1 cellular context compared by ENCODE assay signal in genomic region chr1:25572107-25572506, GRCh38.
TF ChIP-seq lines count a peak whose summit lies in the region.

No MANE protein-coding gene starts in this region.

TF ChIP-seq in IMR-90, 13 proteins besides CTCF, POLR2A, EP300 and RAD21:
- TF ChIP-seq MXI1 (IDR thresholded peaks at IDR 0.05; ENCODE audit: borderline replicate concordance, low read depth, low read length) (no peak), RCOR1 (IDR thresholded peaks at IDR 0.05; ENCODE audit: insufficient replicate concordance, low read length) (no peak), SMC3 (IDR thresholded peaks at IDR 0.05; ENCODE audit: low read depth, low read length) (no peak), CHD1 (IDR thresholded peaks at IDR 0.05; ENCODE audit: low read depth, low read length) (no peak), NFE2L2 (IDR thresholded peaks at IDR 0.05; ENCODE audit: low read depth, low read length) (no peak), CEBPB (IDR thresholded peaks at IDR 0.05; ENCODE audit: low read depth, low read length) (no peak), RFX5 (IDR thresholded peaks at IDR 0.05; ENCODE audit: low read depth, low read length) (no peak), MAZ (IDR thresholded peaks at IDR 0.05; ENCODE audit: borderline replicate concordance, low read depth, low read length) (no peak), BHLHE40 (IDR thresholded peaks at IDR 0.05; ENCODE audit: low read depth, low read length) (no peak), FOS (IDR thresholded peaks at IDR 0.05; ENCODE audit: low read depth, low read length) (no peak), MAFK (IDR thresholded peaks at IDR 0.05; ENCODE audit: low read depth, low read length) (no peak), ELK1 (IDR thresholded peaks at IDR 0.05; ENCODE audit: borderline replicate concordance, low read depth, low read length) (no peak)
- TF ChIP-seq, protein P1, sequence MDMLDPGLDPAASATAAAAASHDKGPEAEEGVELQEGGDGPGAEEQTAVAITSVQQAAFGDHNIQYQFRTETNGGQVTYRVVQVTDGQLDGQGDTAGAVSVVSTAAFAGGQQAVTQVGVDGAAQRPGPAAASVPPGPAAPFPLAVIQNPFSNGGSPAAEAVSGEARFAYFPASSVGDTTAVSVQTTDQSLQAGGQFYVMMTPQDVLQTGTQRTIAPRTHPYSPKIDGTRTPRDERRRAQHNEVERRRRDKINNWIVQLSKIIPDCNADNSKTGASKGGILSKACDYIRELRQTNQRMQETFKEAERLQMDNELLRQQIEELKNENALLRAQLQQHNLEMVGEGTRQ (IDR thresholded peaks at IDR 0.05; ENCODE audit: low read depth, low read length), result no peak
